1 cellular context compared by ENCODE assay signal in the genomic region with DNA sequence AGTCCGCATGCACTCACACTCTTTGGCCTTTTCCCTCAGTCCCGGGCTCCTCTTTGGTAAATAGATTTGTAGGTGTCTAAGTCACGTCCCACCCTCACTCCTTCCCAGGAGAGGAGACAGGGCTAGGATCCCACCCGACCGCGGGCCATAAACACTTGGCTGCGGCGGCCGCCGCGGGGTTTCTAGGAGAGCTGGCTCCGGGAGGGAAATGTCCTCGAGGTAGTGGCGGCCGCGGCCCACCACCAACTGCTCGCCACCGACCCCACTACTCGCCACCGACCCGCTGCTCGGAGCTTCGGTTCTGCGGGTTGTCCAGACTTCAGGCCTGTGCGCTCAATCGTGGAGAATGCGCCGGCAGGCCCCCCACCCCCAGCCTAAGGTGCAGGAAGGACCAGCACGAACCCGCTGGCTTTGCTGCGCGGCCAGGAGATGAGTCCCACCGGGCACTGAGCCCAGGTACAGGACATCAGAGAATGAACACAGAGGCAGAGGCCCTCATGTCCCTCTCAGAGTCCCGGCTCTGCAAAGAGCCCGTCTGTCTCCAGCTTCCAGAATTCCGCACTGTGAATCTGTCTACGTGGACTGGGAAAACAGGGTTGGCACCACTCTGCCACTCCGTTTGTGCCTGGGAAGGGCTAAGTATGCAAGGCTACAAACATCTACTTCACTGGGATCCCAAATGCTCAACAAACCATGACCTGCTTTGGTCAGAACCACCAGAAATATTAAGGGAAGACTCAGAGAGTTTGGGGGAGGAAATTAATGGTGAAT.
TF ChIP-seq lines count a peak whose summit lies in the region.

No MANE protein-coding gene starts in this region.

TF ChIP-seq in K562, 482 proteins besides CTCF, POLR2A, EP300 and RAD21:
- TF ChIP-seq ZNF561 (CRISPR knock-in tag; conservative IDR thresholded peaks at IDR 0.05) (no peak), CBX2 (IDR thresholded peaks at IDR 0.05; ENCODE audit: insufficient read depth, low read length, poor library complexity, severe bottlenecking) (peak; percentile 31)
